21 cellular contexts compared by ENCODE assay signal in the genomic region with DNA sequence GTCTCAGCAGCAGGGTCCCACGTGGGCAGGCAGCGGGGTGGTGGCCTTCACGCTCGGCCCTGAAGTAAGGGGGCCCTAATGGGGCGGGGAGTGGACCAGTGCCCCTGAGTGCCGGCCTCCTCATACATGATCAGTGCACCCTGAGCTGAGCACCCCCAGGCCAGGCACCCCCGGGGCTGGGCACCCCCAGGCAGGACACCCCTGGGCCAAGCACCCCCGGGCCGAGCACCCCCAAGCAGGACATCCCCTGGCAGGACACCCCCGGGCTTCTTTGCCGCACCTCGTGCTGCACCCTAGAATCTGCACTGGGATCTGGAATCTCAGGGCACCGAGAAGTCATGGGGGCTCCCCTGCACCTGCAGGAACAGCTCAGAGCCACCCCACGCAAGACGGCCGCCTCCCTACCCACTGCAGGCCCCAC. TPM values are rescaled to one million over a fixed set of nuclear protein-coding genes. Genes with fewer than 3 reads are reported as not detected.
DNase-seq lines count a peak whose midpoint lies in the region; ATAC-seq and TF ChIP-seq lines count a peak whose summit lies in the region.
"Had no signal": no experiment of that assay in that cellular context is flagged by ENCODE, and none has a peak within 500 bp of the region (broad histone marks: within the 10 kb centered on the region; RNA-seq: fewer than 3 reads in every experiment).

No MANE protein-coding gene starts in this region.

- peaks cover 19% of the 10 kb centered on the region for H3K36me3 Mint-ChIP-seq in brain
- peaks cover 12% of the 10 kb centered on the region for H3K36me3 Mint-ChIP-seq in nephron (ENCODE audit: low read depth)
- H3K36me3 Mint-ChIP-seq in mesothelial cell of epicardium, result peaks cover 2% of the 10 kb centered on the region

- H3K36me3 ChIP-seq in HEK293 (ENCODE audit: control insufficient read depth in 2 of 2, insufficient read depth in 1 of 2, low read length in 2 of 2), result no peaks in the 10 kb centered on the region

- intact Hi-C loops in sciatic nerve (cut with DNase I), result no loop called here

- no peaks in the 10 kb centered on the region for H3K27me3 Mint-ChIP-seq in brain
- no peaks in the 10 kb centered on the region for H3K27me3 Mint-ChIP-seq in nephron (ENCODE audit: low read depth)
- no peaks in the 10 kb centered on the region for H3K27me3 Mint-ChIP-seq in mesothelial cell of epicardium (ENCODE audit: low read depth)
- H3K27me3 Mint-ChIP-seq: CD4-positive, alpha-beta T cell had no signal

- CTCF ChIA-PET in HEK293 (lab: Yijun Ruan, JAX), result interaction anchor here (0.6 kb wide), 1 partner anchor 29 kb away, joined by 3 read pairs; no protein-coding TSS in a partner anchor

- POLR2A ChIA-PET in HEK293 (lab: Yijun Ruan, JAX), result no interaction called here

- peaks cover 0 to 7% (median 0%) of the 10 kb centered on the region in 5 experiments for H3K9me3 Mint-ChIP-seq in brain
- H3K9me3 Mint-ChIP-seq in nephron, result peaks cover 4% of the 10 kb centered on the region
- H3K9me3 Mint-ChIP-seq in mesothelial cell of epicardium, result peaks cover 3% of the 10 kb centered on the region
- H3K9me3 Mint-ChIP-seq: CD4-positive, alpha-beta T cell had no signal

- no peak for ATAC-seq in sciatic nerve
- ATAC-seq: PC-3, Right ventricle myocardium inferior had no signal

- DNase-seq in sciatic nerve (ENCODE audit: low spot score) (peak; percentile 50), DMS79 (lab: John Stamatoyannopoulos, UW) (no peak), NCI-H345 treated with DMSO at 0.1 percent for 48 hours (lab: John Stamatoyannopoulos, UW; ENCODE audit: unreplicated experiment) (no peak), mesothelial cell of epicardium (ENCODE audit: low spot score in 2 of 2, unreplicated experiment in 2 of 2) (no peak)
- DNase-seq: AML-193; Calu3; CD4-positive, alpha-beta T cell; GOT3; KG1; NCI-H1048; NCI-H146; NCI-H2081 treated with DMSO at 0.1 percent for 48 hours; NCI-H446; NCI-H748 treated with DMSO at 0.1 percent for 48 hours; PC-3 had no signal

- TF ChIP-seq CTCF in HEK293 (tag by site-specific recombination; IDR thresholded peaks at IDR 0.05), result no peak
- TF ChIP-seq CTCF in brain (conservative IDR thresholded peaks at IDR 0.05), result no peak
- no peak for TF ChIP-seq CTCF in nephron (IDR thresholded peaks at IDR 0.05; ENCODE audit: unreplicated experiment in 3 of 3)
- no peak for TF ChIP-seq CTCF in mesothelial cell of epicardium (IDR thresholded peaks at IDR 0.05; ENCODE audit: unreplicated experiment)

- no peaks in the 10 kb centered on the region for H3K4me1 ChIP-seq in HEK293 (ENCODE audit: control insufficient read depth, insufficient read depth, low read length)

- H3K9me3 ChIP-seq in HEK293 (ENCODE audit: control insufficient read depth, insufficient read depth, low read depth, low read length), result no peaks in the 10 kb centered on the region

- peak overlapping the region in 4 of 5 experiments; percentile 81 to 92 (median 88) for H3K27ac Mint-ChIP-seq in brain
- peak overlapping the region in 2 of 3 experiments; percentile 54 to 63 for H3K27ac Mint-ChIP-seq in nephron
- no peak overlapping the region for H3K27ac Mint-ChIP-seq in mesothelial cell of epicardium
- H3K27ac Mint-ChIP-seq: CD4-positive, alpha-beta T cell had no signal

- H3K4me3 ChIP-seq in HEK293 (ENCODE audit: low read depth, low read length), result no peak overlapping the region

- H3K4me3 Mint-ChIP-seq in brain (no peak overlapping the region), nephron (no peak overlapping the region), mesothelial cell of epicardium (no peak overlapping the region)
- H3K4me3 Mint-ChIP-seq: CD4-positive, alpha-beta T cell had no signal

- peaks cover 25% of the 10 kb centered on the region for H3K4me1 Mint-ChIP-seq in brain
- H3K4me1 Mint-ChIP-seq in nephron, result peaks cover 5% of the 10 kb centered on the region
- peaks cover 4% of the 10 kb centered on the region for H3K4me1 Mint-ChIP-seq in mesothelial cell of epicardium

- H3K27ac ChIP-seq in HEK293 (ENCODE audit: extremely low read depth, low read depth, low read length), result no peak overlapping the region

TF ChIP-seq in HEK293, 187 proteins besides CTCF, POLR2A, EP300 and RAD21:
- TF ChIP-seq KLF7 (tag by site-specific recombination; IDR thresholded peaks at IDR 0.05; ENCODE audit: borderline replicate concordance) (no peak), TRIM28 (IDR thresholded peaks at IDR 0.05; ENCODE audit: borderline replicate concordance, low read length) (no peak), GLI4 (tag by site-specific recombination; IDR thresholded peaks at IDR 0.05) (no peak), ZNF266 (tag by site-specific recombination; IDR thresholded peaks at IDR 0.05; ENCODE audit: low read depth) (no peak)
- TF ChIP-seq, protein P1, sequence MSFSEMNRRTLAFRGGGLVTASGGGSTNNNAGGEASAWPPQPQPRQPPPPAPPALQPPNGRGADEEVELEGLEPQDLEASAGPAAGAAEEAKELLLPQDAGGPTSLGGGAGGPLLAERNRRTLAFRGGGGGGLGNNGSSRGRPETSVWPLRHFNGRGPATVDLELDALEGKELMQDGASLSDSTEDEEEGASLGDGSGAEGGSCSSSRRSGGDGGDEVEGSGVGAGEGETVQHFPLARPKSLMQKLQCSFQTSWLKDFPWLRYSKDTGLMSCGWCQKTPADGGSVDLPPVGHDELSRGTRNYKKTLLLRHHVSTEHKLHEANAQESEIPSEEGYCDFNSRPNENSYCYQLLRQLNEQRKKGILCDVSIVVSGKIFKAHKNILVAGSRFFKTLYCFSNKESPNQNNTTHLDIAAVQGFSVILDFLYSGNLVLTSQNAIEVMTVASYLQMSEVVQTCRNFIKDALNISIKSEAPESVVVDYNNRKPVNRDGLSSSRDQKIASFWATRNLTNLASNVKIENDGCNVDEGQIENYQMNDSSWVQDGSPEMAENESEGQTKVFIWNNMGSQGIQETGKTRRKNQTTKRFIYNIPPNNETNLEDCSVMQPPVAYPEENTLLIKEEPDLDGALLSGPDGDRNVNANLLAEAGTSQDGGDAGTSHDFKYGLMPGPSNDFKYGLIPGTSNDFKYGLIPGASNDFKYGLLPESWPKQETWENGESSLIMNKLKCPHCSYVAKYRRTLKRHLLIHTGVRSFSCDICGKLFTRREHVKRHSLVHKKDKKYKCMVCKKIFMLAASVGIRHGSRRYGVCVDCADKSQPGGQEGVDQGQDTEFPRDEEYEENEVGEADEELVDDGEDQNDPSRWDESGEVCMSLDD (tag by site-specific recombination; IDR thresholded peaks at IDR 0.05), result peak; percentile 42; the same call in 1 of the 2 replicates
TF ChIP-seq in HEK293: peak in this region for 1.

RNA-seq across cellular contexts. Expression of a gene that starts 51.4 kb away (rescaled TPM):
- polyA plus RNA-seq in brain (ENCODE audit: insufficient read depth, low read depth, low replicate concordance), result 12.0 TPM
- total RNA-seq in sciatic nerve (48.1 TPM), mesothelial cell of epicardium (37.2 to 38.2 TPM (median 37.3 TPM) in 3 replicates)

RNA-seq across cellular contexts. Expression of a gene that starts 51.7 kb away (rescaled TPM):
- 7.3 TPM for polyA plus RNA-seq in brain (ENCODE audit: insufficient read depth, low read depth, low replicate concordance)
- total RNA-seq in sciatic nerve, result 7.4 TPM
- 19.9 to 22.1 TPM (median 21.4 TPM) in 3 replicates for total RNA-seq in mesothelial cell of epicardium
- total RNA-seq: G401, M059J had no signal
